Comparison of ENCODE assay signal across 6 cellular contexts in the genomic region with DNA sequence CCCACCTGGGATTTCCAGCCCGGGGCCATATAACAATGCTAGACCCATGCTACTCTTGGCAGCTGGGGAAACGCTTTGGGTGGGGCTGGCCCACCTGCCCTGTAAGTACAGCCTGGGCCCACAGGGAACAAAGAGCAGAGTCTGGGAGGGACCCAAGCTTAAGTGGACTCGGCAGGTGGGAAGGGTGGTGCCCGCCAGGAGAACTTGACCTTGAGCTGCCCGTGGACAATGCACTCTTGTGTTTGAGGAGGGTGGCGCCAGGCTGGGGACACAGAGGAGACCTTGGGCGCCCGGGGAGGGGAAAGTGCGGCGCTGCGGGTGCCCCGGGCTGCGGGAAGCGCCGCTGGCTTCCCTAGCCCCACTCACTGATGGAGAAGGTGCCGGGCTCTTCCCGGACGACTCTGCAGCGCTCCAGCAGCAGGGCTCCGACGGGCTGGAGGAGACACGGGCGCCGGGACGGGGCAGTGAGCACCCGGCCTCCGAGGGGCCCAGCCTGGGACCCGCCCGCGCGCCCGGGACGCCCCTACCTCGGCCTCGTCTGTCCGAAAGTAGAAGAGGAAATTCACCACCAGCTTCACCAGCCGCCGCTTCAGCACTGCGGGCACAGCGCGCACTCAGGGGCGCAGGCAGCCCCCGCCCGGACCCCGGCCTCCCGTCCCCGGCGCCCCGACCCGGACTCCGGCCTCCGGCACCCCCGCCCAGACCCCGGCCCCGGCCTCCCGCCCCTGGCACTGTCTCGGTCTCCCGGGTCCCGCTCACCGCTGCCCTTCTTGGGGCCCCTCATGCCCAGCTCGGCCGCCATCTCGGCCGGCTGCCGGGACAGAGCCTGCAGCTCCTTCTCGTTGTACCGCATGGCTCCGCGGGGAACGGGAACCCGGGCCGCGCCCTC. TPM values are rescaled to one million over a fixed set of nuclear protein-coding genes. Genes with fewer than 3 reads are reported as not detected.
A peak's percentile ranks its signal among the peaks of the same experiment; 100 is the strongest.
DNase-seq lines count a peak whose midpoint lies in the region.

No MANE protein-coding gene starts in this region.

- peak overlapping the region; percentile 93 to 98 (median 98) for H3K4me3 Mint-ChIP-seq in IgD-negative memory B cell

- H3K4me1 ChIP-seq in muscle layer of colon (ENCODE audit: insufficient read depth, low read length) = peaks cover 50% of the 10 kb centered on the region

- peak overlapping the region; percentile 36 for H3K27ac ChIP-seq in angular gyrus (ENCODE audit: low read depth, low read length)
- peak overlapping the region; percentile 99 for H3K27ac ChIP-seq in muscle layer of colon (ENCODE audit: low read depth, low read length)

- H3K27me3 Mint-ChIP-seq in IgD-negative memory B cell = peaks cover 4% of the 10 kb centered on the region

- DNase-seq in NCI-H2227 (lab: John Stamatoyannopoulos, UW; ENCODE audit: unreplicated experiment) = peak; percentile 50
- DNase-seq in NCI-H2227 treated with DMSO at 0.1 percent for 48 hours (lab: John Stamatoyannopoulos, UW) = no peak
- no peak for DNase-seq in NCI-H446 treated with DMSO at 0.1 percent for 48 hours (lab: John Stamatoyannopoulos, UW)

- peaks cover 14% of the 10 kb centered on the region for H3K36me3 ChIP-seq in muscle layer of colon (ENCODE audit: insufficient read depth, low read length)

- H3K9me3 Mint-ChIP-seq in IgD-negative memory B cell = no peaks in the 10 kb centered on the region

- H3K4me1 Mint-ChIP-seq in IgD-negative memory B cell = peaks cover 28 to 42% (median 35%) of the 10 kb centered on the region in 3 donors

- peak overlapping the region; percentile 71 for H3K9ac ChIP-seq in muscle layer of colon (ENCODE audit: low read length)

- H3K27me3 ChIP-seq in muscle layer of colon (ENCODE audit: control insufficient read depth in 1 of 2, insufficient read depth in 2 of 2, low read length in 2 of 2) = no peaks in the 10 kb centered on the region

- peak overlapping the region; percentile 65 to 96 for H3K4me3 ChIP-seq in muscle layer of colon (ENCODE audit: low read depth in 1 of 2, low read length in 2 of 2)

- peak overlapping the region; percentile 97 to 98 (median 98) for H3K27ac Mint-ChIP-seq in IgD-negative memory B cell

- peaks cover 8% of the 10 kb centered on the region for H3K36me3 Mint-ChIP-seq in IgD-negative memory B cell

- no peaks in the 10 kb centered on the region for H3K9me3 ChIP-seq in muscle layer of colon (ENCODE audit: low read length)

RNA-seq across cellular contexts. Expression of a gene that starts 0.5 kb away (rescaled TPM):
- polyA plus RNA-seq in IgD-negative memory B cell = 163 TPM

RNA-seq across cellular contexts. Expression of a gene that starts 1.0 kb away (rescaled TPM):
- 37.8 TPM for polyA plus RNA-seq in IgD-negative memory B cell

RNA-seq across cellular contexts. Expression of a gene that starts 13.5 kb away (rescaled TPM):
- polyA plus RNA-seq in IgD-negative memory B cell = 0.15 TPM

RNA-seq across cellular contexts. Expression of a gene that starts 20.6 kb away (rescaled TPM):
- 4.3 TPM for polyA plus RNA-seq in IgD-negative memory B cell

RNA-seq across cellular contexts. Expression of a gene that starts 46.3 kb away (rescaled TPM):
- 0.26 TPM for polyA plus RNA-seq in IgD-negative memory B cell
